Comparison of ENCODE assay signal across 26 cellular contexts in genomic region chr17:8871081-8871581, GRCh38. TPM values are rescaled to one million over a fixed set of nuclear protein-coding genes. Genes with fewer than 3 reads are reported as not detected.
"Had no signal": no experiment of that assay in that cellular context is flagged by ENCODE, and none has a peak within 500 bp of the region (broad histone marks: within the 10 kb centered on the region; RNA-seq: fewer than 3 reads in every experiment).

No MANE protein-coding gene starts in this region.

- H3K27ac Mint-ChIP-seq: naive thymus-derived CD4-positive, alpha-beta T cell; stimulated activated naive B cell treated with anti-CD40 and anti-IgM and Interleukin-4, amounts not matched to agents 10 μg/mL and 1 μg/mL and 100 μg/mL, for 72 hours; stimulated activated naive CD8-positive, alpha-beta T cell treated with anti-CD3 and anti-CD28 coated beads, Interleukin-15, amount 100 ng/mL, for 72 hours had no signal

- H3K4me1 ChIP-seq: gastrocnemius medialis, sigmoid colon, upper lobe of right lung, vagina had no signal

- ATAC-seq: gastrocnemius medialis; naive thymus-derived CD4-positive, alpha-beta T cell; stimulated activated naive B cell treated with anti-CD40 and anti-IgM and Interleukin-4, amounts not matched to agents 10 μg/mL and 1 μg/mL and 100 μg/mL, for 72 hours; stimulated activated naive CD8-positive, alpha-beta T cell treated with anti-CD3 and anti-CD28 coated beads, Interleukin-15, amount 100 ng/mL, for 72 hours; upper lobe of right lung had no signal

- H3K27me3 ChIP-seq: gastrocnemius medialis, neutrophil, testis, vagina had no signal

- H3K36me3 ChIP-seq: esophagus muscularis mucosa, gastrocnemius medialis, heart right ventricle, sigmoid colon, tibial nerve, upper lobe of right lung, vagina had no signal

- FAIRE-seq: islet of Langerhans had no signal

- H3K9me3 ChIP-seq: esophagus muscularis mucosa, gastrocnemius medialis, heart right ventricle, neutrophil, sigmoid colon, testis, tibial nerve, upper lobe of right lung, vagina had no signal

- H3K27ac ChIP-seq: dorsolateral prefrontal cortex, epithelial cell of prostate, esophagus muscularis mucosa, gastrocnemius medialis, heart right ventricle, neutrophil, sigmoid colon, skin epidermis, testis, tibial nerve, upper lobe of right lung, vagina had no signal

- H3K9me3 Mint-ChIP-seq: stimulated activated naive B cell treated with anti-CD40 and anti-IgM and Interleukin-4, amounts not matched to agents 10 μg/mL and 1 μg/mL and 100 μg/mL, for 72 hours; stimulated activated naive CD8-positive, alpha-beta T cell treated with anti-CD3 and anti-CD28 coated beads, Interleukin-15, amount 100 ng/mL, for 72 hours had no signal

- DNase-seq: dorsolateral prefrontal cortex; effector memory CD4-positive, alpha-beta T cell; gastrocnemius medialis; heart right ventricle; hypothalamus; kidney glomerular epithelial cell; naive thymus-derived CD4-positive, alpha-beta T cell; sigmoid colon; stimulated activated CD4-positive, alpha-beta T cell treated with anti-CD3 and anti-CD28 coated beads, Interleukin-2, amount 100 ng/mL, for 24 hours; stimulated activated CD4-positive, alpha-beta T cell treated with anti-CD3 and anti-CD28 coated beads, Interleukin-4, amount 100 ng/mL, for 4 hours; stimulated activated naive B cell treated with anti-CD40 and anti-IgM and Interleukin-4, amounts not matched to agents 10 μg/mL and 1 μg/mL and 100 μg/mL, for 72 hours; stimulated activated naive CD8-positive, alpha-beta T cell treated with anti-CD3 and anti-CD28 coated beads, Interleukin-15, amount 100 ng/mL, for 72 hours; testis; upper lobe of right lung had no signal

- H3K27me3 Mint-ChIP-seq: naive thymus-derived CD4-positive, alpha-beta T cell; stimulated activated naive CD8-positive, alpha-beta T cell treated with anti-CD3 and anti-CD28 coated beads, Interleukin-15, amount 100 ng/mL, for 72 hours had no signal

- H3K4me3 Mint-ChIP-seq: naive thymus-derived CD4-positive, alpha-beta T cell; stimulated activated naive B cell treated with anti-CD40 and anti-IgM and Interleukin-4, amounts not matched to agents 10 μg/mL and 1 μg/mL and 100 μg/mL, for 72 hours; stimulated activated naive CD8-positive, alpha-beta T cell treated with anti-CD3 and anti-CD28 coated beads, Interleukin-15, amount 100 ng/mL, for 72 hours had no signal

- H3K4me3 ChIP-seq: dorsolateral prefrontal cortex, esophagus muscularis mucosa, gastrocnemius medialis, heart right ventricle, sigmoid colon, skin epidermis, testis, tibial nerve, upper lobe of right lung, vagina had no signal

RNA-seq across cellular contexts. Expression of gene PIK3R6, which starts 3.7 kb away (rescaled TPM):
- total RNA-seq: fibroblast of villous mesenchyme, lung microvascular endothelial cell, osteoblast, pulmonary artery endothelial cell had no signal
- polyA plus RNA-seq: neural cell had no signal
